In genomic region chr16:12613992-12614661, GRCh38 we compare ENCODE assay signal across 20 cellular contexts.
DNase-seq lines count a peak whose midpoint lies in the region; ATAC-seq and TF ChIP-seq lines count a peak whose summit lies in the region.
"Had no signal": no experiment of that assay in that cellular context is flagged by ENCODE, and none has a peak within 500 bp of the region (broad histone marks: within the 10 kb centered on the region; RNA-seq: fewer than 3 reads in every experiment).

No MANE protein-coding gene starts in this region.

- TF ChIP-seq CTCF in HCT116 (IDR thresholded peaks at IDR 0.05 in 2 of 3, conservative IDR thresholded peaks at IDR 0.05 in 1 of 3; ENCODE audit: borderline replicate concordance in 1 of 3, insufficient read depth in 1 of 3, low read depth in 2 of 3, low read length in 2 of 3) = no peak
- TF ChIP-seq CTCF in hepatocyte (IDR thresholded peaks at IDR 0.05; ENCODE audit: poor library complexity) = no peak
- no peak for TF ChIP-seq CTCF in CD8-positive, alpha-beta T cell (IDR thresholded peaks at IDR 0.05)

- POLR2A ChIA-PET in HCT116 (lab: Charles Lee) = interaction anchor here (0.6 kb wide), 1 partner anchor 9 kb away, joined by 3 read pairs; no protein-coding TSS in a partner anchor
- POLR2A ChIA-PET in activated CD8-positive, alpha-beta T cell treated with anti-CD3 and anti-CD28 coated beads, Interleukin-2, amount 10 ng/mL, durations not matched to agents 7 days and 5 days (lab: Charles Lee) = no interaction called here
- POLR2A ChIA-PET in CD8-positive, alpha-beta T cell (lab: Charles Lee) = no interaction called here

- DNase-seq in T-helper 2 cell treated with Interferon-gamma antibody and Interleukin-4, amounts not matched to agents 5 μg/mL and 100 μg/mL, for 36 hours (ENCODE audit: low spot score) = no peak
- DNase-seq in T-helper 2 cell = no peak
- DNase-seq in HCT116 (ENCODE audit: low read depth, low spot score) = no peak
- DNase-seq in activated CD8-positive, alpha-beta T cell treated with anti-CD3 and anti-CD28 coated beads, Interleukin-2, amount 10 ng/mL, durations not matched to agents 7 days and 5 days = no peak
- no peak for DNase-seq in hepatocyte (ENCODE audit: low spot score)
- DNase-seq in CD8-positive, alpha-beta T cell = no peak
- DNase-seq in left lobe of liver (ENCODE audit: low spot score) = no peak
- DNase-seq in T1000 (lab: John Stamatoyannopoulos, UW) = no peak
- DNase-seq: 8988T, DMS79, NCI-H1105, NCI-H1930, tibial artery had no signal

- H3K27ac ChIP-seq in HCT116 (ENCODE audit: low read depth, low read length) = peak overlapping the region; percentile 11; the same call in 1 of the 2 replicates
- H3K27ac ChIP-seq in hepatocyte = peak overlapping the region; percentile 95
- no peak overlapping the region for H3K27ac ChIP-seq in CD8-positive, alpha-beta T cell (ENCODE audit: low read depth, low read length)
- H3K27ac ChIP-seq: ascending aorta, right atrium auricular region, tibial artery had no signal

- peak overlapping the region; percentile 24 for H3K27ac Mint-ChIP-seq in T-helper 2 cell treated with Interferon-gamma antibody and Interleukin-4, amounts not matched to agents 5 μg/mL and 100 μg/mL, for 36 hours
- peak overlapping the region; percentile 17 for H3K27ac Mint-ChIP-seq in activated CD8-positive, alpha-beta T cell treated with anti-CD3 and anti-CD28 coated beads, Interleukin-2, amount 10 ng/mL, durations not matched to agents 7 days and 5 days
- H3K27ac Mint-ChIP-seq in CD8-positive, alpha-beta T cell = no peak overlapping the region

- H3K27me3 ChIP-seq in HCT116 (ENCODE audit: insufficient read depth, low read length) (no peaks in the 10 kb centered on the region), hepatocyte (no peaks in the 10 kb centered on the region)
- H3K27me3 ChIP-seq in CD8-positive, alpha-beta T cell (ENCODE audit: insufficient read depth, low read length) = no peaks in the 10 kb centered on the region
- H3K27me3 ChIP-seq: ascending aorta, pancreas, right atrium auricular region, tibial artery had no signal

- RAD21 ChIA-PET in HCT116 (lab: Charles Lee; ENCODE audit: low non-redundant PET in 1 of 2, low total read pairs in 2 of 2, uncharacterized antibody in 2 of 2, unreplicated experiment in 2 of 2) = no interaction called here

- peaks cover 21% of the 10 kb centered on the region for H3K4me1 Mint-ChIP-seq in T-helper 2 cell treated with Interferon-gamma antibody and Interleukin-4, amounts not matched to agents 5 μg/mL and 100 μg/mL, for 36 hours (ENCODE audit: low read depth)
- peaks cover 17% of the 10 kb centered on the region for H3K4me1 Mint-ChIP-seq in activated CD8-positive, alpha-beta T cell treated with anti-CD3 and anti-CD28 coated beads, Interleukin-2, amount 10 ng/mL, durations not matched to agents 7 days and 5 days (ENCODE audit: low read depth)
- peaks cover 10% of the 10 kb centered on the region for H3K4me1 Mint-ChIP-seq in CD8-positive, alpha-beta T cell (ENCODE audit: low read depth)
- H3K4me1 Mint-ChIP-seq: central memory CD8-positive, alpha-beta T cell had no signal

- H4K20me1 ChIP-seq in HCT116 (ENCODE audit: insufficient read depth) (no peaks in the 10 kb centered on the region), hepatocyte (ENCODE audit: insufficient read depth, poor library complexity, severe bottlenecking) (no peaks in the 10 kb centered on the region)

- CTCF ChIA-PET in HCT116 (lab: Charles Lee) = no interaction called here
- CTCF ChIA-PET in activated CD8-positive, alpha-beta T cell treated with anti-CD3 and anti-CD28 coated beads, Interleukin-2, amount 10 ng/mL, durations not matched to agents 7 days and 5 days (lab: Charles Lee) = no interaction called here
- CTCF ChIA-PET in CD8-positive, alpha-beta T cell (lab: Charles Lee) = no interaction called here

- H2AFZ ChIP-seq in HCT116 (ENCODE audit: low read depth, low read length, poor library complexity, severe bottlenecking) (no peak overlapping the region), hepatocyte (no peak overlapping the region)

- H3K36me3 Mint-ChIP-seq in T-helper 2 cell treated with Interferon-gamma antibody and Interleukin-4, amounts not matched to agents 5 μg/mL and 100 μg/mL, for 36 hours (ENCODE audit: low read depth) = no peaks in the 10 kb centered on the region
- no peaks in the 10 kb centered on the region for H3K36me3 Mint-ChIP-seq in activated CD8-positive, alpha-beta T cell treated with anti-CD3 and anti-CD28 coated beads, Interleukin-2, amount 10 ng/mL, durations not matched to agents 7 days and 5 days (ENCODE audit: low read depth)
- H3K36me3 Mint-ChIP-seq in CD8-positive, alpha-beta T cell = no peaks in the 10 kb centered on the region

- H3K4me3 ChIP-seq in HCT116 (replicated peaks in 1 of 2; ENCODE audit: low read depth in 1 of 2, low read length in 2 of 2) (peak overlapping the region in 1 of 2 experiments; percentile 40; a peak in 1 of 4 replicates), hepatocyte (no peak overlapping the region)
- H3K4me3 ChIP-seq in CD8-positive, alpha-beta T cell (ENCODE audit: low read depth, low read length) = no peak overlapping the region
- H3K4me3 ChIP-seq: ascending aorta, pancreas, right atrium auricular region, tibial artery had no signal

- ATAC-seq in HCT116 (no peak), left lobe of liver (no peak)
- ATAC-seq in activated CD8-positive, alpha-beta T cell treated with anti-CD3 and anti-CD28 coated beads, Interleukin-2, amount 10 ng/mL, durations not matched to agents 7 days and 5 days = no peak
- ATAC-seq in CD8-positive, alpha-beta T cell = no peak

- H3K4me1 ChIP-seq in HCT116 (ENCODE audit: control insufficient read depth in 1 of 2, insufficient read depth in 2 of 2, low read length in 2 of 2) (peaks cover 32 to 63% of the 10 kb centered on the region in 2 experiments), hepatocyte (ENCODE audit: insufficient read depth) (peaks cover 8% of the 10 kb centered on the region)
- no peaks in the 10 kb centered on the region for H3K4me1 ChIP-seq in CD8-positive, alpha-beta T cell (ENCODE audit: insufficient read depth, low read length)
- H3K4me1 ChIP-seq: ascending aorta, pancreas, right atrium auricular region, tibial artery had no signal

- TF ChIP-seq RAD21 in HCT116 (IDR thresholded peaks at IDR 0.05; ENCODE audit: low read depth) = no peak

- H3K4me2 ChIP-seq in HCT116 (ENCODE audit: low read length) = peak overlapping the region; percentile 73
- H3K4me2 ChIP-seq in hepatocyte = no peak overlapping the region

- H3K36me3 ChIP-seq in HCT116 (ENCODE audit: control insufficient read depth in 1 of 2, insufficient read depth in 2 of 2, low read length in 2 of 2) = no peaks in the 10 kb centered on the region
- H3K36me3 ChIP-seq in hepatocyte (replicated peaks; ENCODE audit: insufficient read depth, low read depth) = no peaks in the 10 kb centered on the region
- H3K36me3 ChIP-seq in CD8-positive, alpha-beta T cell (ENCODE audit: insufficient read depth, low read length) = no peaks in the 10 kb centered on the region
- H3K36me3 ChIP-seq: ascending aorta, pancreas, right atrium auricular region, tibial artery had no signal

- TF ChIP-seq POLR2A in HCT116 (IDR thresholded peaks at IDR 0.05; ENCODE audit: borderline replicate concordance, extremely low read depth, insufficient read depth, insufficient read length) = no peak

- H3K27me3 Mint-ChIP-seq in T-helper 2 cell treated with Interferon-gamma antibody and Interleukin-4, amounts not matched to agents 5 μg/mL and 100 μg/mL, for 36 hours (ENCODE audit: low read depth) = peaks cover 3% of the 10 kb centered on the region
- peaks cover 3% of the 10 kb centered on the region for H3K27me3 Mint-ChIP-seq in activated CD8-positive, alpha-beta T cell treated with anti-CD3 and anti-CD28 coated beads, Interleukin-2, amount 10 ng/mL, durations not matched to agents 7 days and 5 days (ENCODE audit: low read depth)
- H3K27me3 Mint-ChIP-seq in CD8-positive, alpha-beta T cell (ENCODE audit: low read depth) = peaks cover 7% of the 10 kb centered on the region
- H3K27me3 Mint-ChIP-seq: stimulated activated naive CD8-positive, alpha-beta T cell treated with anti-CD3 and anti-CD28 coated beads, Interleukin-15, amount 100 ng/mL, for 72 hours had no signal

- H3K9me3 Mint-ChIP-seq in T-helper 2 cell treated with Interferon-gamma antibody and Interleukin-4, amounts not matched to agents 5 μg/mL and 100 μg/mL, for 36 hours = no peaks in the 10 kb centered on the region
- H3K9me3 Mint-ChIP-seq in activated CD8-positive, alpha-beta T cell treated with anti-CD3 and anti-CD28 coated beads, Interleukin-2, amount 10 ng/mL, durations not matched to agents 7 days and 5 days (ENCODE audit: insufficient read depth) = no peaks in the 10 kb centered on the region
- H3K9me3 Mint-ChIP-seq in CD8-positive, alpha-beta T cell = no peaks in the 10 kb centered on the region
- H3K9me3 Mint-ChIP-seq: central memory CD8-positive, alpha-beta T cell; H9 had no signal

- H3K9me2 ChIP-seq in HCT116 (ENCODE audit: insufficient read depth) (no peaks in the 10 kb centered on the region), hepatocyte (replicated peaks; ENCODE audit: insufficient read depth) (no peaks in the 10 kb centered on the region)

- H3K9me3 ChIP-seq in HCT116 (ENCODE audit: control insufficient read depth in 1 of 2, insufficient read depth in 1 of 2, low read depth in 1 of 2, low read length in 2 of 2) (no peaks in the 10 kb centered on the region), hepatocyte (ENCODE audit: low read depth) (no peaks in the 10 kb centered on the region)
- H3K9me3 ChIP-seq in CD8-positive, alpha-beta T cell (ENCODE audit: low read length) = no peaks in the 10 kb centered on the region
- H3K9me3 ChIP-seq: pancreas, right atrium auricular region, tibial artery had no signal

- 84% methylated on average over 14 of the region's 14 CpGs for WGBS in hepatocyte (ENCODE audit: low lambda C conversion rate, missing lambda C conversion rate)

- peak overlapping the region; percentile 44 for H3K9ac ChIP-seq in HCT116 (ENCODE audit: low read length)

- BruUV-seq in HCT116 (replicated peaks; lab: Mats Ljungman, UMichigan) = no TSS peak

- intact Hi-C loops in HCT116 (cut with micrococcal nuclease) = loop anchor here (2.0 kb wide), 1 partner anchor 189 kb away; the partner anchor contains the start of gene CPPED1
- intact Hi-C loops in CD8-positive, alpha-beta T cell (cut with DNase I, micrococcal nuclease) = no loop called here

- no peak overlapping the region for H3K4me3 Mint-ChIP-seq in T-helper 2 cell treated with Interferon-gamma antibody and Interleukin-4, amounts not matched to agents 5 μg/mL and 100 μg/mL, for 36 hours
- no peak overlapping the region for H3K4me3 Mint-ChIP-seq in activated CD8-positive, alpha-beta T cell treated with anti-CD3 and anti-CD28 coated beads, Interleukin-2, amount 10 ng/mL, durations not matched to agents 7 days and 5 days
- no peak overlapping the region for H3K4me3 Mint-ChIP-seq in CD8-positive, alpha-beta T cell
- H3K4me3 Mint-ChIP-seq: central memory CD8-positive, alpha-beta T cell; H9; T-helper 1 cell treated with Interleukin-12 subunit alpha and Interleukin-12 subunit beta and Interleukin-4 antibody, amounts not matched to agents 30 μg/mL and 1 μg/mL, for 36 hours had no signal

- H3K79me2 ChIP-seq in HCT116 (ENCODE audit: insufficient read depth, low read length) (no peaks in the 10 kb centered on the region), hepatocyte (no peaks in the 10 kb centered on the region)

TF ChIP-seq in HCT116, 20 proteins besides CTCF, POLR2A, EP300 and RAD21 (continues in another document):
- TF ChIP-seq YY1 (IDR thresholded peaks at IDR 0.05; ENCODE audit: extremely low read depth, insufficient replicate concordance, low read depth, low read length) = no peak
- TF ChIP-seq FOSL1 (IDR thresholded peaks at IDR 0.05; ENCODE audit: low read depth) = no peak
